26 cellular contexts compared by ENCODE assay signal in genomic region chr3:9797196-9797945, GRCh38. TPM values are rescaled to one million over a fixed set of nuclear protein-coding genes. Genes with fewer than 3 reads are reported as not detected.
DNase-seq lines count a peak whose midpoint lies in the region; ATAC-seq, FAIRE-seq and TF ChIP-seq lines count a peak whose summit lies in the region.
"Had no signal": no experiment of that assay in that cellular context is flagged by ENCODE, and none has a peak within 500 bp of the region (broad histone marks: within the 10 kb centered on the region; RNA-seq: fewer than 3 reads in every experiment).

No MANE protein-coding gene starts in this region.

- H3K36me3 Mint-ChIP-seq in activated CD8-positive, alpha-beta T cell treated with anti-CD3 and anti-CD28 coated beads, Interleukin-2, amount 10 ng/mL, durations not matched to agents 7 days and 5 days (ENCODE audit: low read depth): peaks cover 71% of the 10 kb centered on the region
- H3K36me3 Mint-ChIP-seq in memory B cell: peaks cover 25% of the 10 kb centered on the region

- no peak overlapping the region for H3K27ac ChIP-seq in hepatocyte
- H3K27ac ChIP-seq: adrenal gland, breast epithelium, coronary artery, heart left ventricle, SK-N-MC, stomach had no signal

- peaks cover 56% of the 10 kb centered on the region for H3K79me2 ChIP-seq in hepatocyte

- no peak overlapping the region for H2AFZ ChIP-seq in hepatocyte

- H3K27me3 ChIP-seq in hepatocyte: no peaks in the 10 kb centered on the region
- H3K27me3 ChIP-seq: adrenal gland, breast epithelium, heart left ventricle, stomach had no signal

- no peak for ATAC-seq in activated CD8-positive, alpha-beta T cell treated with anti-CD3 and anti-CD28 coated beads, Interleukin-2, amount 10 ng/mL, durations not matched to agents 7 days and 5 days
- ATAC-seq in memory B cell (ENCODE audit: low read depth): no peak
- ATAC-seq in GM18519 (IDR thresholded peaks at IDR 0.05; ENCODE audit: low FRiP score, unreplicated experiment): no peak
- ATAC-seq: heart left ventricle, left lobe of liver had no signal

- no peak overlapping the region for H3K4me2 ChIP-seq in hepatocyte

- H3K9me3 Mint-ChIP-seq in activated CD8-positive, alpha-beta T cell treated with anti-CD3 and anti-CD28 coated beads, Interleukin-2, amount 10 ng/mL, durations not matched to agents 7 days and 5 days (ENCODE audit: insufficient read depth): no peaks in the 10 kb centered on the region
- no peaks in the 10 kb centered on the region for H3K9me3 Mint-ChIP-seq in memory B cell
- H3K9me3 Mint-ChIP-seq: CD4-positive, CD25-positive, alpha-beta regulatory T cell; IgD-negative memory B cell; type B pancreatic cell had no signal

- peaks cover 6% of the 10 kb centered on the region for H3K36me3 ChIP-seq in hepatocyte (replicated peaks; ENCODE audit: insufficient read depth, low read depth)

- H3K4me1 Mint-ChIP-seq in activated CD8-positive, alpha-beta T cell treated with anti-CD3 and anti-CD28 coated beads, Interleukin-2, amount 10 ng/mL, durations not matched to agents 7 days and 5 days (ENCODE audit: low read depth): peaks cover 32% of the 10 kb centered on the region
- H3K4me1 Mint-ChIP-seq in memory B cell: peaks cover 28% of the 10 kb centered on the region

- H3K27me3 Mint-ChIP-seq in activated CD8-positive, alpha-beta T cell treated with anti-CD3 and anti-CD28 coated beads, Interleukin-2, amount 10 ng/mL, durations not matched to agents 7 days and 5 days (ENCODE audit: low read depth): no peaks in the 10 kb centered on the region
- H3K27me3 Mint-ChIP-seq in memory B cell: no peaks in the 10 kb centered on the region
- H3K27me3 Mint-ChIP-seq: CD4-positive, CD25-positive, alpha-beta regulatory T cell; IgD-negative memory B cell; type B pancreatic cell had no signal

- H3K27ac Mint-ChIP-seq in activated CD8-positive, alpha-beta T cell treated with anti-CD3 and anti-CD28 coated beads, Interleukin-2, amount 10 ng/mL, durations not matched to agents 7 days and 5 days: peak overlapping the region; percentile 43
- peak overlapping the region; percentile 70 for H3K27ac Mint-ChIP-seq in memory B cell
- H3K27ac Mint-ChIP-seq: type B pancreatic cell had no signal

- H3K4me3 ChIP-seq in hepatocyte: no peak overlapping the region
- H3K4me3 ChIP-seq: adrenal gland, breast epithelium, coronary artery, heart left ventricle, SK-N-MC, stomach had no signal

- 97% methylated on average over 12 of the region's 12 CpGs for WGBS in hepatocyte (ENCODE audit: low lambda C conversion rate, missing lambda C conversion rate)

- no peak overlapping the region for H3K4me3 Mint-ChIP-seq in activated CD8-positive, alpha-beta T cell treated with anti-CD3 and anti-CD28 coated beads, Interleukin-2, amount 10 ng/mL, durations not matched to agents 7 days and 5 days
- no peak overlapping the region for H3K4me3 Mint-ChIP-seq in memory B cell
- H3K4me3 Mint-ChIP-seq: type B pancreatic cell had no signal

- DNase-seq in GM12892 (ENCODE audit: insufficient read length) (no peak), memory B cell (ENCODE audit: low spot score in 2 of 2) (no peak), hepatocyte (ENCODE audit: low spot score) (no peak), NCI-H187 treated with DMSO at 0.1 percent for 48 hours (lab: John Stamatoyannopoulos, UW) (no peak)
- no peak for DNase-seq in activated CD8-positive, alpha-beta T cell treated with anti-CD3 and anti-CD28 coated beads, Interleukin-2, amount 10 ng/mL, durations not matched to agents 7 days and 5 days
- DNase-seq: activated CD4-positive, CD25-positive, alpha-beta regulatory T cell; adrenal gland; CD4-positive, CD25-positive, alpha-beta regulatory T cell; DMS153; GDM1; heart left ventricle; midbrain; NCI-H1417 treated with DMSO at 0.1 percent for 48 hours; NCI-H524; stimulated activated CD4-positive, alpha-beta T cell treated with anti-CD3 and anti-CD28 coated beads, Interleukin-4, amount 100 ng/mL, for 1 hour; stomach; T-helper 9 cell had no signal

- peaks cover 6% of the 10 kb centered on the region for H3K4me1 ChIP-seq in hepatocyte (ENCODE audit: insufficient read depth)

- no peaks in the 10 kb centered on the region for H3K9me3 ChIP-seq in hepatocyte (ENCODE audit: low read depth)
- H3K9me3 ChIP-seq: adrenal gland, breast epithelium, heart left ventricle, stomach had no signal

- CTCF ChIA-PET in activated CD8-positive, alpha-beta T cell treated with anti-CD3 and anti-CD28 coated beads, Interleukin-2, amount 10 ng/mL, durations not matched to agents 7 days and 5 days (lab: Charles Lee): no interaction called here

- TF ChIP-seq POLR2A in GM12892 (IDR thresholded peaks at IDR 0.05; ENCODE audit: low read depth, low read length): peak; percentile 23; the same call in 1 of the 2 replicates

- no peaks in the 10 kb centered on the region for H3K9me2 ChIP-seq in hepatocyte (replicated peaks; ENCODE audit: insufficient read depth)

- no peak for TF ChIP-seq CTCF in hepatocyte (IDR thresholded peaks at IDR 0.05; ENCODE audit: poor library complexity)

- POLR2A ChIA-PET in activated CD8-positive, alpha-beta T cell treated with anti-CD3 and anti-CD28 coated beads, Interleukin-2, amount 10 ng/mL, durations not matched to agents 7 days and 5 days (lab: Charles Lee): interaction anchor here (1.0 kb wide), 1 partner anchor 10 kb away, joined by 3 read pairs; no protein-coding TSS in a partner anchor

- FAIRE-seq in GM12892 (lab: Jason Lieb, UNC): no peak
- FAIRE-seq: endometrium, RCC 7860 had no signal

- peaks cover 8% of the 10 kb centered on the region for H4K20me1 ChIP-seq in hepatocyte (ENCODE audit: insufficient read depth, poor library complexity, severe bottlenecking)

RNA-seq across cellular contexts. Expression of gene ARPC4, which starts 4.5 kb away (rescaled TPM):
- 209 TPM for polyA plus RNA-seq in GM12892 (2012; ENCODE audit: missing spikeins)
- 100 to 1,000 TPM; 317 to 321 TPM for total RNA-seq in activated CD8-positive, alpha-beta T cell treated with anti-CD3 and anti-CD28 coated beads, Interleukin-2, amount 10 ng/mL, durations not matched to agents 7 days and 5 days
- total RNA-seq in hepatocyte: 175 and 182 TPM in 2 replicates
- polyA plus RNA-seq in hepatocyte: 132 and 149 TPM in 2 replicates

RNA-seq across cellular contexts. Expression of gene TADA3, which starts 5.1 kb away (rescaled TPM):
- polyA plus RNA-seq in GM12892 (2012; ENCODE audit: missing spikeins): 30.4 TPM
- total RNA-seq in activated CD8-positive, alpha-beta T cell treated with anti-CD3 and anti-CD28 coated beads, Interleukin-2, amount 10 ng/mL, durations not matched to agents 7 days and 5 days: 10 to 100 TPM; 83.2 to 85.6 TPM
- total RNA-seq in hepatocyte: 65.5 and 70.4 TPM in 2 replicates
- 55.5 and 61.2 TPM in 2 replicates for polyA plus RNA-seq in hepatocyte

RNA-seq across cellular contexts. Expression of gene TTLL3, which starts 12.7 kb away (rescaled TPM):
- polyA plus RNA-seq in GM12892 (2012; ENCODE audit: missing spikeins): 33.8 TPM
- 10 to 100 TPM; 53.7 to 55.2 TPM for total RNA-seq in activated CD8-positive, alpha-beta T cell treated with anti-CD3 and anti-CD28 coated beads, Interleukin-2, amount 10 ng/mL, durations not matched to agents 7 days and 5 days
- 20.5 and 21.5 TPM in 2 replicates for total RNA-seq in hepatocyte
- 27.4 and 52.2 TPM in 2 replicates for polyA plus RNA-seq in hepatocyte

RNA-seq across cellular contexts. Expression of gene CAMK1, which starts 27.6 kb away (rescaled TPM):
- 3.3 TPM for polyA plus RNA-seq in GM12892 (2012; ENCODE audit: missing spikeins)
- total RNA-seq in activated CD8-positive, alpha-beta T cell treated with anti-CD3 and anti-CD28 coated beads, Interleukin-2, amount 10 ng/mL, durations not matched to agents 7 days and 5 days: 10 to 100 TPM; 33.5 to 35.7 TPM
- total RNA-seq in hepatocyte: 9.7 and 11.8 TPM in 2 replicates
- polyA plus RNA-seq in hepatocyte: 12.4 and 16.1 TPM in 2 replicates

RNA-seq across cellular contexts. Expression of gene RPUSD3, which starts 46.4 kb away (rescaled TPM):
- 32.8 TPM for polyA plus RNA-seq in GM12892 (2012; ENCODE audit: missing spikeins)
- total RNA-seq in activated CD8-positive, alpha-beta T cell treated with anti-CD3 and anti-CD28 coated beads, Interleukin-2, amount 10 ng/mL, durations not matched to agents 7 days and 5 days: 10 to 100 TPM; 48.4 to 49.7 TPM
- total RNA-seq in hepatocyte: 37.4 and 38.7 TPM in 2 replicates
- polyA plus RNA-seq in hepatocyte: 74.7 and 82.3 TPM in 2 replicates
